ENCODE assay signal across 1 cellular context in genomic region chr6:32212076-32212760, GRCh38.
TF ChIP-seq lines count a peak whose summit lies in the region.

No MANE protein-coding gene starts in this region.

TF ChIP-seq in IMR-90, 13 proteins besides CTCF, POLR2A, EP300 and RAD21:
- TF ChIP-seq FOS (IDR thresholded peaks at IDR 0.05; ENCODE audit: low read depth, low read length) (no peak), USF2 (IDR thresholded peaks at IDR 0.05; ENCODE audit: low read depth, low read length) (no peak), CEBPB (IDR thresholded peaks at IDR 0.05; ENCODE audit: low read depth, low read length) (peak; percentile 62), BHLHE40 (IDR thresholded peaks at IDR 0.05; ENCODE audit: low read depth, low read length) (no peak), RFX5 (IDR thresholded peaks at IDR 0.05; ENCODE audit: low read depth, low read length) (no peak), MAZ (IDR thresholded peaks at IDR 0.05; ENCODE audit: borderline replicate concordance, low read depth, low read length) (no peak), CHD1 (IDR thresholded peaks at IDR 0.05; ENCODE audit: low read depth, low read length) (no peak)
